In the genomic region with DNA sequence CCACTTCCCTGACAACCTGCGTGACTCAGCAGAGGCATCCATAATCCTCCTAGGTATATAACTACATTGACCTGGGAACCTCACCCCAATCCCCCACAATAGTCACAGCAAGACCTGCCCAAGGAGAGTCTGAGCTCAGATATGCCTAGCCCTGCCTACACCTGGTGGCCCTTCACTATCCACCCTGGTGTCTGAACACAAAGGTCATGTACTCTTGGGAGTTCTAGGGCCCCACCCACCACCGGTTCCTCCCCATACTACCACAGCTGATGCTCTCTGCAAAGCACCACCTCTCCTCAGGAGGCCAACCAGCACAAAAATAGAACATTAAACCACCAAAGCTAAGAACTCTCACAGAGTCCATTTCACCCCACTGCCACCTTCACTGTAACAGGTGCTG, we compare ENCODE assay signal across 37 cellular contexts. TPM values are rescaled to one million over a fixed set of nuclear protein-coding genes. Genes with fewer than 3 reads are reported as not detected.
"Had no signal": no experiment of that assay in that cellular context is flagged by ENCODE, and none has a peak within 500 bp of the region (broad histone marks: within the 10 kb centered on the region; RNA-seq: fewer than 3 reads in every experiment).

No MANE protein-coding gene starts in this region.

- H3K27me3 ChIP-seq: SJCRH30 had no signal

- FAIRE-seq: RCC 7860 had no signal

- H3K27ac ChIP-seq: PC-9, RWPE1, SJCRH30, SK-N-MC had no signal

- H3K9me3 ChIP-seq: SJCRH30 had no signal

- H3K4me1 ChIP-seq: SJCRH30 had no signal

- H3K4me3 ChIP-seq: MG63, PC-9, SJCRH30, SK-N-MC had no signal

- DNase-seq: Kasumi-1, KG1, MG63, NCI-H1048, NCI-H1092 treated with DMSO at 0.1 percent for 48 hours, NCI-H1105 treated with DMSO at 0.1 percent for 48 hours, NCI-H1417, NCI-H1436, NCI-H146, NCI-H1694, NCI-H187 treated with DMSO at 0.1 percent for 48 hours, NCI-H2029 treated with DMSO at 0.1 percent for 48 hours, NCI-H2081 treated with DMSO at 0.1 percent for 48 hours, NCI-H2107, NCI-H2171, NCI-H226, NCI-H446 treated with DMSO at 0.1 percent for 48 hours, NCI-H510A, NCI-H524, NCI-H526, NCI-H69, NCI-H748 treated with DMSO at 0.1 percent for 48 hours, NCI-H82, PC-9, SHP77, SIG-M5, SJCRH30 had no signal

- ATAC-seq: Panc1, Right ventricle myocardium inferior, SK-N-SH treated with all-trans-retinoic acid at 6 μM for 48 hours had no signal

- H3K36me3 ChIP-seq: MG63, SJCRH30 had no signal

RNA-seq across cellular contexts. Expression of gene CARTPT, which starts 34.8 kb away (rescaled TPM):
- total RNA-seq: M059J, OCI-LY7, PC-9, Right ventricle myocardium inferior, RPMI7951, SJCRH30, SK-MEL-5 had no signal
